In genomic region chr12:104546575-104546974, GRCh38 we compare ENCODE assay signal across 21 cellular contexts.
A peak's percentile ranks its signal among the peaks of the same experiment; 100 is the strongest.
DNase-seq lines count a peak whose midpoint lies in the region; ATAC-seq, FAIRE-seq and TF ChIP-seq lines count a peak whose summit lies in the region.
"Had no signal": no experiment of that assay in that cellular context is flagged by ENCODE, and none has a peak within 500 bp of the region (broad histone marks: within the 10 kb centered on the region; RNA-seq: fewer than 3 reads in every experiment).

No MANE protein-coding gene starts in this region.

- ATAC-seq in K562 (no peak), HG02870 (IDR thresholded peaks at IDR 0.05; ENCODE audit: unreplicated experiment) (no peak)
- ATAC-seq in activated CD4-positive, alpha-beta T cell treated with anti-CD3 and anti-CD28 coated beads for 36 hours: no peak
- ATAC-seq: WTC11 had no signal

- peaks cover 40% of the 10 kb centered on the region for H3K4me1 Mint-ChIP-seq in activated CD4-positive, alpha-beta T cell treated with anti-CD3 and anti-CD28 coated beads for 36 hours

- DNase-seq in NCI-H1105 treated with DMSO at 0.1 percent for 48 hours (lab: John Stamatoyannopoulos, UW) (peak; percentile 72), K562 (ENCODE audit: extremely low read depth in 1 of 4, low spot score in 3 of 4) (no peak), SHP77 treated with DMSO at 0.1 percent for 48 hours (lab: John Stamatoyannopoulos, UW) (no peak)
- DNase-seq in activated CD4-positive, alpha-beta T cell treated with anti-CD3 and anti-CD28 coated beads for 36 hours: no peak
- no peak for DNase-seq in stimulated activated CD4-positive, alpha-beta T cell treated with anti-CD3 and anti-CD28 coated beads, Interleukin-2, amount 100 ng/mL, for 24 hours
- DNase-seq: activated naive CD4-positive, alpha-beta T cell treated with anti-CD3 and anti-CD28 coated beads for 36 hours; brain microvascular endothelial cell; CD4-positive, alpha-beta T cell; effector memory CD8-positive, alpha-beta T cell; NCI-H1694 treated with DMSO at 0.1 percent for 48 hours; NCI-H82; stimulated activated CD4-positive, alpha-beta T cell treated with anti-CD3 and anti-CD28 coated beads, Interleukin-2, amount 100 ng/mL, for 48 hours had no signal

- in situ Hi-C loops in K562 (cut with MboI): no loop called here

- no peaks in the 10 kb centered on the region for H3K27me3 ChIP-seq in DOHH2 (ENCODE audit: control insufficient read depth, low read length)
- no peaks in the 10 kb centered on the region for H3K27me3 ChIP-seq in K562 (ENCODE audit: control insufficient read depth in 2 of 2, insufficient read depth in 2 of 2, low read length in 2 of 2)
- H3K27me3 ChIP-seq in neutrophil: no peaks in the 10 kb centered on the region
- H3K27me3 ChIP-seq: brain microvascular endothelial cell, gastrocnemius medialis had no signal

- no TSS peak for BruUV-seq in K562 (replicated peaks; lab: Mats Ljungman, UMichigan)

- intact Hi-C loops in K562 (cut with micrococcal nuclease): no loop called here
- intact Hi-C loops in activated CD4-positive, alpha-beta T cell treated with anti-CD3 and anti-CD28 coated beads for 36 hours (cut with DNase I, micrococcal nuclease): no loop called here

- CTCF ChIA-PET in K562 (lab: Yijun Ruan, JAX; ENCODE audit: low intra/inter-chr PET ratio): no interaction called here
- CTCF ChIA-PET in activated CD4-positive, alpha-beta T cell treated with anti-CD3 and anti-CD28 coated beads for 36 hours (lab: Charles Lee): interaction anchor here (0.7 to 2.1 kb wide), 2 partner anchors 19 to 165 kb away, joined by 4 to 5 read pairs; no protein-coding TSS in a partner anchor

- no peaks in the 10 kb centered on the region for H3K9me1 ChIP-seq in K562 (ENCODE audit: control insufficient read depth, insufficient read depth, low read length)

- no peak for TF ChIP-seq POLR2A in K562 (conservative IDR thresholded peaks at IDR 0.05)

- FAIRE-seq in K562 (lab: Jason Lieb, UNC): no peak
- FAIRE-seq: H1, islet of Langerhans, urothelium cell line had no signal

- no peaks in the 10 kb centered on the region for H3K9me3 Mint-ChIP-seq in activated CD4-positive, alpha-beta T cell treated with anti-CD3 and anti-CD28 coated beads for 36 hours (ENCODE audit: low read depth)
- H3K9me3 Mint-ChIP-seq: activated naive CD4-positive, alpha-beta T cell treated with anti-CD3 and anti-CD28 coated beads for 36 hours; CD4-positive, alpha-beta T cell; effector memory CD8-positive, alpha-beta T cell had no signal

- H3K4me2 ChIP-seq in DOHH2 (ENCODE audit: low read length) (peak overlapping the region; percentile 44), K562 (ENCODE audit: insufficient read depth, low read length) (no peak overlapping the region)

- peaks cover 4% of the 10 kb centered on the region for H3K36me3 Mint-ChIP-seq in activated CD4-positive, alpha-beta T cell treated with anti-CD3 and anti-CD28 coated beads for 36 hours (ENCODE audit: low read depth)
- H3K36me3 Mint-ChIP-seq: WTC11 had no signal

- 40% methylated on average over 3 of the region's 3 CpGs for WGBS in K562 (ENCODE audit: insufficient coverage, low coverage, missing lambda C conversion rate)

- 0 out of 2 replicates have a peak, but pooled peaks cover 4% of the 10 kb centered on the region for H3K79me2 ChIP-seq in DOHH2 (ENCODE audit: control insufficient read depth, low read length)
- H3K79me2 ChIP-seq in K562 (ENCODE audit: control insufficient read depth, insufficient read depth, low read length): peaks cover 48% of the 10 kb centered on the region; the same call in 2 of the 3 replicates

- POLR2A ChIA-PET in K562 (lab: Yijun Ruan, JAX): interaction anchor here (0.6 to 0.8 kb wide), 3 partner anchors 16 to 430 kb away, joined by 3 to 4 read pairs (median 3); no protein-coding TSS in a partner anchor
- POLR2A ChIA-PET in activated CD4-positive, alpha-beta T cell treated with anti-CD3 and anti-CD28 coated beads for 36 hours (lab: Charles Lee): no interaction called here

- H3K9ac ChIP-seq in K562 (ENCODE audit: insufficient read depth in 1 of 2, low read depth in 2 of 2, low read length in 2 of 2): no peak overlapping the region

- peak overlapping the region; percentile 12; the same call in 1 of the 2 replicates for H3K4me3 ChIP-seq in DOHH2 (ENCODE audit: low read length)
- no peak overlapping the region for H3K4me3 ChIP-seq in K562
- H3K4me3 ChIP-seq in neutrophil (ENCODE audit: low read depth in 1 of 2, low read length in 1 of 2): peak overlapping the region; percentile 3
- H3K4me3 ChIP-seq: gastrocnemius medialis, SK-N-MC had no signal

- no peaks in the 10 kb centered on the region for H3F3A ChIP-seq in DOHH2 (ENCODE audit: control insufficient read depth, insufficient read depth)

- H3K9me3 ChIP-seq in DOHH2 (ENCODE audit: control insufficient read depth, insufficient read depth, low read length) (no peaks in the 10 kb centered on the region), K562 (replicated peaks; ENCODE audit: control insufficient read depth, insufficient read depth, low read depth, low read length) (peaks cover 4% of the 10 kb centered on the region; the same call in 1 of the 2 replicates), neutrophil (no peaks in the 10 kb centered on the region)
- H3K9me3 ChIP-seq: gastrocnemius medialis had no signal

- H3K4me1 ChIP-seq in DOHH2 (ENCODE audit: control insufficient read depth, low read length) (peaks cover 32% of the 10 kb centered on the region), K562 (replicated peaks in 1 of 2; ENCODE audit: control insufficient read depth in 2 of 2, insufficient read depth in 2 of 2, low read length in 2 of 2) (no peaks in the 10 kb centered on the region; a peak in 1 of 5 replicates), neutrophil (ENCODE audit: control insufficient read depth in 1 of 2, insufficient read depth in 1 of 2, low read depth in 1 of 2, low read length in 1 of 2) (peaks cover 30 to 58% of the 10 kb centered on the region in 2 experiments)
- H3K4me1 ChIP-seq: gastrocnemius medialis had no signal

- no peak overlapping the region for H3K27ac Mint-ChIP-seq in activated CD4-positive, alpha-beta T cell treated with anti-CD3 and anti-CD28 coated beads for 36 hours
- H3K27ac Mint-ChIP-seq: activated naive CD4-positive, alpha-beta T cell treated with anti-CD3 and anti-CD28 coated beads for 36 hours had no signal

- H3K27ac ChIP-seq in DOHH2 (ENCODE audit: low read depth, low read length): peak overlapping the region; percentile 12; the same call in 1 of the 2 replicates
- no peak overlapping the region for H3K27ac ChIP-seq in K562 (ENCODE audit: extremely low read depth, low read depth, low read length)
- H3K27ac ChIP-seq in neutrophil: peak overlapping the region; percentile 76
- H3K27ac ChIP-seq: brain microvascular endothelial cell, gastrocnemius medialis, SK-N-MC had no signal

- TF ChIP-seq CTCF in DOHH2 (IDR thresholded peaks at IDR 0.05; ENCODE audit: low read depth, low read length, poor library complexity, severe bottlenecking) (no peak), K562 (IDR thresholded peaks at IDR 0.05 in 2 of 3, conservative IDR thresholded peaks at IDR 0.05 in 1 of 3; ENCODE audit: insufficient read depth in 2 of 3, low read depth in 1 of 3, low read length in 3 of 3) (no peak), neutrophil (IDR thresholded peaks at IDR 0.05) (no peak)

- H4K20me1 ChIP-seq in DOHH2 (ENCODE audit: control insufficient read depth, insufficient read depth, low read depth, low read length) (no peaks in the 10 kb centered on the region), K562 (replicated peaks; ENCODE audit: control insufficient read depth, insufficient read depth, low read length) (no peaks in the 10 kb centered on the region; the same call in 1 of the 2 replicates)

- no peak overlapping the region for H3K4me3 Mint-ChIP-seq in activated CD4-positive, alpha-beta T cell treated with anti-CD3 and anti-CD28 coated beads for 36 hours
- H3K4me3 Mint-ChIP-seq: activated naive CD4-positive, alpha-beta T cell treated with anti-CD3 and anti-CD28 coated beads for 36 hours; CD4-positive, alpha-beta T cell; WTC11 had no signal

- TF ChIP-seq EP300 in K562 (IDR thresholded peaks at IDR 0.05; ENCODE audit: low read length): no peak

- H2AFZ ChIP-seq in K562 (ENCODE audit: low read depth, low read length): no peak overlapping the region

- no peak for TF ChIP-seq RAD21 in K562 (CRISPR knock-in tag; conservative IDR thresholded peaks at IDR 0.05 in 1 of 2, IDR thresholded peaks at IDR 0.05 in 1 of 2)

- no peaks in the 10 kb centered on the region for H3K9me2 ChIP-seq in DOHH2 (replicated peaks; ENCODE audit: control insufficient read depth, low read length)

- H3K36me3 ChIP-seq in DOHH2 (ENCODE audit: control insufficient read depth, low read length): no peaks in the 10 kb centered on the region
- H3K36me3 ChIP-seq in K562 (ENCODE audit: control insufficient read depth, insufficient read depth, low read length): peaks cover 5% of the 10 kb centered on the region; the same call in 1 of the 3 replicates
- no peaks in the 10 kb centered on the region for H3K36me3 ChIP-seq in neutrophil
- H3K36me3 ChIP-seq: brain microvascular endothelial cell, gastrocnemius medialis had no signal

- no peaks in the 10 kb centered on the region for H3K27me3 Mint-ChIP-seq in activated CD4-positive, alpha-beta T cell treated with anti-CD3 and anti-CD28 coated beads for 36 hours
- H3K27me3 Mint-ChIP-seq: CD4-positive, alpha-beta T cell; effector memory CD8-positive, alpha-beta T cell had no signal

TF ChIP-seq in K562, 482 proteins besides CTCF, POLR2A, EP300 and RAD21 (continues in another document):
- TF ChIP-seq KDM1A (IDR thresholded peaks at IDR 0.05) (no peak), ELF1 (tag; IDR thresholded peaks at IDR 0.05) (peak; percentile 62)
- TF ChIP-seq, protein P1, sequence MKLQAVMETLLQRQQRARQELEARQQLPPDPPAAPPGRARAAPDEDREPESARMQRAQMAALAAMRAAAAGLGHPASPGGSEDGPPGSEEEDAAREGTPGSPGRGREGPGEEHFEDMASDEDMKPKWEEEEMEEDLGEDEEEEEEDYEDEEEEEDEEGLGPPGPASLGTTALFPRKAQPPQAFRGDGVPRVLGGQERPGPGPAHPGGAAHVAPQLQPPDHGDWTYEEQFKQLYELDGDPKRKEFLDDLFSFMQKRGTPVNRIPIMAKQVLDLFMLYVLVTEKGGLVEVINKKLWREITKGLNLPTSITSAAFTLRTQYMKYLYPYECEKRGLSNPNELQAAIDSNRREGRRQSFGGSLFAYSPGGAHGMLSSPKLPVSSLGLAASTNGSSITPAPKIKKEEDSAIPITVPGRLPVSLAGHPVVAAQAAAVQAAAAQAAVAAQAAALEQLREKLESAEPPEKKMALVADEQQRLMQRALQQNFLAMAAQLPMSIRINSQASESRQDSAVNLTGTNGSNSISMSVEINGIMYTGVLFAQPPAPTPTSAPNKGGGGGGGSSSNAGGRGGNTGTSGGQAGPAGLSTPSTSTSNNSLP (IDR thresholded peaks at IDR 0.05; ENCODE audit: borderline replicate concordance, low read depth, low read length): no peak
